In genomic region chr9:31119882-31120481, GRCh38 we compare ENCODE assay signal across 7 cellular contexts.
A peak's percentile ranks its signal among the peaks of the same experiment; 100 is the strongest.
DNase-seq lines count a peak whose midpoint lies in the region; ATAC-seq, FAIRE-seq and TF ChIP-seq lines count a peak whose summit lies in the region.

No MANE protein-coding gene starts in this region.

- no peaks in the 10 kb centered on the region for H3K36me3 ChIP-seq in spleen

- DNase-seq in M059J (ENCODE audit: low read depth) (peak; percentile 31), fibroblast of peridontal ligament (ENCODE audit: extremely low read depth) (peak; percentile 5), spleen (no peak), GM12892 (ENCODE audit: insufficient read length) (no peak)
- DNase-seq in activated CD4-positive, alpha-beta T cell treated with anti-CD3 and anti-CD28 coated beads for 24 hours (ENCODE audit: low read depth in 2 of 2) = peak; percentile 16 to 17

- intact Hi-C loops in spleen (cut with DNase I; ENCODE audit: low total_unique reads) = loop anchor here (10.0 kb wide), 2 partner anchors 1135 to 1235 kb away; no protein-coding TSS in a partner anchor

- no peak overlapping the region for H3K4me3 ChIP-seq in GM12875 (ENCODE audit: low read depth, low read length)
- no peak overlapping the region for H3K4me3 ChIP-seq in spleen

- no peaks in the 10 kb centered on the region for H3K27me3 ChIP-seq in spleen (replicated peaks in 1 of 7)

- H3K27ac ChIP-seq in spleen = no peak overlapping the region

- TF ChIP-seq CTCF in GM12875 (IDR thresholded peaks at IDR 0.05; ENCODE audit: borderline replicate concordance, insufficient read depth, low read depth, low read length) (peak; percentile 31; the same call in 1 of the 2 replicates), spleen (IDR thresholded peaks at IDR 0.05 in 8 of 11, conservative IDR thresholded peaks at IDR 0.05 in 3 of 11) (peak; percentile 25 to 72 (median 56))

- no peak for TF ChIP-seq POLR2A in spleen (IDR thresholded peaks at IDR 0.05)
- no peak for TF ChIP-seq POLR2A in GM12892 (IDR thresholded peaks at IDR 0.05; ENCODE audit: low read depth, low read length)

- WGBS in spleen, 5 donors = 49 to 55% (median 50%) methylated on average over 6 of the region's 6 CpGs

- no peaks in the 10 kb centered on the region for H3K4me1 ChIP-seq in spleen

- ATAC-seq in GM21786 (IDR thresholded peaks at IDR 0.05; ENCODE audit: unreplicated experiment) = peak; percentile 81

- FAIRE-seq in GM12892 (lab: Jason Lieb, UNC) = no peak

- no peaks in the 10 kb centered on the region for H3K9me3 ChIP-seq in spleen

Comparison
In these comparisons a context has a peak if more than half of its experiments do, and no peak if none do; other contexts are left out.
1. DNase-seq: peak in M059J (single experiment), activated CD4-positive, alpha-beta T cell treated with anti-CD3 and anti-CD28 coated beads for 24 hours (2 of 2) and fibroblast of peridontal ligament (single experiment); none in spleen (single experiment) and GM12892 (single experiment).